8 cellular contexts compared by ENCODE assay signal in the genomic region with DNA sequence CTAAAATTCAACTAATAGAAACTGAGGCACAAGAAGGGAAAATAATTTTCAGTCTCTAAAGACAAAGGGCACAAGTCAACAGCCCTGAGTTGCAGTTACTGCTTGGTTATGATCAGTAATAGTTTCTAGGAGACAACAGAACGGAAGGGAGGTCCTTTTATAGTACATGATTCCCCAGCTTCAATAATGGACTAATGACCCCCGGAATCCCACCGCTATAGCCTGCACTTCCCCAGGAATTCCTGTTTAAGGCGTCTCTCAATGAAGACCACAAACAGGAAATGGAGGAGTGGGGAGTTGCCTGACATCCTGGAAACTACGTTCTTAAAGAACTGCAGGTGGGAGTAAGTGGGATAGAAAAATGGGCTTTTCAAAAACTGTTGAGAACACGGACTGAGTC.
DNase-seq lines count a peak whose midpoint lies in the region; ATAC-seq and TF ChIP-seq lines count a peak whose summit lies in the region.

No MANE protein-coding gene starts in this region.

- peak overlapping the region; percentile 10; the same call in 1 of the 2 replicates for H3K4me2 ChIP-seq in DOHH2 (ENCODE audit: low read length)

- no peaks in the 10 kb centered on the region for H3K79me2 ChIP-seq in DOHH2 (ENCODE audit: control insufficient read depth, low read length)

- no peak for DNase-seq in colonic mucosa
- no peak for DNase-seq in neural crest cell (ENCODE audit: low read depth, low spot score)
- DNase-seq in KG1 (lab: John Stamatoyannopoulos, UW), result no peak
- no peak for DNase-seq in T-helper 9 cell
- DNase-seq in activated gamma-delta T cell (lab: John Stamatoyannopoulos, UW), result no peak

- H3K9me3 Mint-ChIP-seq in neural crest cell, result peaks cover 3% of the 10 kb centered on the region

- H3K36me3 Mint-ChIP-seq in neural crest cell (ENCODE audit: low read depth), result peaks cover 26% of the 10 kb centered on the region

- H3K9ac ChIP-seq in colonic mucosa (ENCODE audit: low read depth in 2 of 2, low read length in 2 of 2), result no peak overlapping the region

- no peak for TF ChIP-seq RAD21 in Ishikawa (IDR thresholded peaks at IDR 0.05; ENCODE audit: low read depth)

- H3K4me1 ChIP-seq in DOHH2 (ENCODE audit: control insufficient read depth, low read length) (peaks cover 34% of the 10 kb centered on the region), colonic mucosa (no peaks in the 10 kb centered on the region)

- peaks cover 35% of the 10 kb centered on the region for H3K4me1 Mint-ChIP-seq in neural crest cell

- no peaks in the 10 kb centered on the region; the same call in 1 of the 2 replicates for H3F3A ChIP-seq in DOHH2 (ENCODE audit: control insufficient read depth, insufficient read depth)

- peak overlapping the region; percentile 94 for H3K27ac Mint-ChIP-seq in neural crest cell (ENCODE audit: unreplicated experiment)

- no peaks in the 10 kb centered on the region for H3K27me3 ChIP-seq in DOHH2 (ENCODE audit: control insufficient read depth, low read length)
- no peaks in the 10 kb centered on the region for H3K27me3 ChIP-seq in colonic mucosa

- H3K4me3 ChIP-seq in DOHH2 (ENCODE audit: low read length) (peak overlapping the region; percentile 44; the same call in 1 of the 2 replicates), colonic mucosa (no peak overlapping the region)

- no peaks in the 10 kb centered on the region for H4K20me1 ChIP-seq in DOHH2 (ENCODE audit: control insufficient read depth, insufficient read depth, low read depth, low read length)

- TF ChIP-seq CTCF in DOHH2 (IDR thresholded peaks at IDR 0.05; ENCODE audit: low read depth, low read length, poor library complexity, severe bottlenecking), result no peak
- no peak for TF ChIP-seq CTCF in colonic mucosa (IDR thresholded peaks at IDR 0.05)
- TF ChIP-seq CTCF in neural crest cell (conservative IDR thresholded peaks at IDR 0.05), result peak; percentile 4

- no peak for TF ChIP-seq EP300 in Ishikawa (IDR thresholded peaks at IDR 0.05; ENCODE audit: borderline replicate concordance)

- H3K9me2 ChIP-seq in DOHH2 (replicated peaks; ENCODE audit: control insufficient read depth, low read length), result no peaks in the 10 kb centered on the region

- H3K27me3 Mint-ChIP-seq in neural crest cell (ENCODE audit: low read depth), result no peaks in the 10 kb centered on the region

- H3K36me3 ChIP-seq in DOHH2 (ENCODE audit: control insufficient read depth, low read length), result peaks cover 51% of the 10 kb centered on the region
- no peaks in the 10 kb centered on the region for H3K36me3 ChIP-seq in colonic mucosa

- intact Hi-C loops in colonic mucosa (cut with DNase I), result no loop called here

- H3K9me3 ChIP-seq in DOHH2 (ENCODE audit: control insufficient read depth, insufficient read depth, low read length), result no peaks in the 10 kb centered on the region
- no peaks in the 10 kb centered on the region for H3K9me3 ChIP-seq in colonic mucosa

- peak overlapping the region; percentile 42 for H3K4me3 Mint-ChIP-seq in neural crest cell

- H3K27ac ChIP-seq in DOHH2 (ENCODE audit: low read depth, low read length), result no peak overlapping the region
- H3K27ac ChIP-seq in colonic mucosa, result peak overlapping the region; percentile 31

- no peak for ATAC-seq in HG03378 (IDR thresholded peaks at IDR 0.05; ENCODE audit: unreplicated experiment)

TF ChIP-seq in Ishikawa, 13 proteins besides CTCF, POLR2A, EP300 and RAD21:
- TF ChIP-seq CREB1 (IDR thresholded peaks at IDR 0.05; ENCODE audit: low read depth) (no peak), TCF12 (IDR thresholded peaks at IDR 0.05; ENCODE audit: low read depth) (0 out of 2 replicates have a peak, but pooled peaks have one; percentile 5)
